16 cellular contexts compared by ENCODE assay signal in genomic region chr19:1086618-1087017, GRCh38. TPM values are rescaled to one million over a fixed set of nuclear protein-coding genes. Genes with fewer than 3 reads are reported as not detected.
DNase-seq lines count a peak whose midpoint lies in the region; ATAC-seq, FAIRE-seq and TF ChIP-seq lines count a peak whose summit lies in the region.
"Had no signal": no experiment of that assay in that cellular context is flagged by ENCODE, and none has a peak within 500 bp of the region (broad histone marks: within the 10 kb centered on the region; RNA-seq: fewer than 3 reads in every experiment).

No MANE protein-coding gene starts in this region.

- WGBS in HepG2 (ENCODE audit: low lambda C conversion rate), result 94% methylated on average over 21 of the region's 21 CpGs
- WGBS in right lobe of liver (ENCODE audit: insufficient coverage, low coverage, low lambda C conversion rate, missing lambda C conversion rate), result 72% methylated on average over 5 of the region's 21 CpGs
- WGBS in thymus, result 90% methylated on average over 21 of the region's 21 CpGs

- H3K36me3 ChIP-seq in HepG2 (replicated peaks in 1 of 2; ENCODE audit: control insufficient read depth in 1 of 2, insufficient read depth in 2 of 2, low read length in 2 of 2), result peaks cover 15 to 29% of the 10 kb centered on the region in 2 experiments
- peaks cover 0 to 38% (median 16%) of the 10 kb centered on the region in 4 donors for H3K36me3 ChIP-seq in right lobe of liver
- peaks cover 88% of the 10 kb centered on the region for H3K36me3 ChIP-seq in thymus (ENCODE audit: control insufficient read depth, insufficient read depth)

- H3K79me2 ChIP-seq in HepG2 (ENCODE audit: insufficient read depth, low read length), result no peaks in the 10 kb centered on the region

- DNase-seq in HepG2 (ENCODE audit: low spot score) (no peak), right lobe of liver (no peak), HL-60 (ENCODE audit: low read depth in 1 of 2, low spot score in 1 of 2) (no peak), WTC11 (ENCODE audit: low spot score) (no peak), NCI-H510A treated with DMSO at 0.1 percent for 48 hours (lab: John Stamatoyannopoulos, UW) (no peak)
- DNase-seq in central memory CD8-positive, alpha-beta T cell (ENCODE audit: low spot score in 2 of 2), result no peak
- no peak for DNase-seq in activated effector memory CD4-positive, alpha-beta T cell treated with Interleukin-2 at 50 U/mL for 16 hours
- DNase-seq: activated CD4-positive, alpha-beta T cell treated with anti-CD3 and anti-CD28 coated beads for 36 hours; H9; T-helper 9 cell; trophoblast cell had no signal

- POLR2A ChIA-PET in HepG2 (lab: Yijun Ruan, JAX), result interaction anchor here (1.0 to 1.8 kb wide), 4 partner anchors 11 to 21 kb away, joined by 3 to 6 read pairs (median 3); partner anchors contain the start of gene ARHGAP45
- POLR2A ChIA-PET in WTC11 (lab: Charles Lee), result interaction anchor here (1.2 kb wide), 1 partner anchor 8 kb away, joined by 4 read pairs; no protein-coding TSS in a partner anchor

- intact Hi-C loops in HepG2 (cut with micrococcal nuclease; ENCODE audit: unreplicated experiment) (no loop called here), right lobe of liver (cut with DNase I) (no loop called here)

- H3K4me1 ChIP-seq in HepG2 (ENCODE audit: insufficient read depth, low read length) (no peaks in the 10 kb centered on the region), right lobe of liver (peaks cover 0 to 8% (median 1%) of the 10 kb centered on the region in 4 donors), thymus (ENCODE audit: control insufficient read depth, insufficient read depth, low read length) (peaks cover 15% of the 10 kb centered on the region)

- no peak overlapping the region for H3K4me2 ChIP-seq in HepG2 (ENCODE audit: low read depth, low read length)

- TF ChIP-seq CTCF in HepG2 (CRISPR knock-in tag; IDR thresholded peaks at IDR 0.05) (no peak), right lobe of liver (IDR thresholded peaks at IDR 0.05) (no peak), HL-60 (IDR thresholded peaks at IDR 0.05; ENCODE audit: insufficient read depth, low read length) (no peak), WTC11 (IDR thresholded peaks at IDR 0.05) (no peak)

- H3K4me1 Mint-ChIP-seq in central memory CD8-positive, alpha-beta T cell, result peaks cover 31% of the 10 kb centered on the region
- no peaks in the 10 kb centered on the region; the same call in 1 of the 2 replicates for H3K4me1 Mint-ChIP-seq in WTC11
- H3K4me1 Mint-ChIP-seq: brain had no signal

- TF ChIP-seq RAD21 in HepG2 (CRISPR knock-in tag; IDR thresholded peaks at IDR 0.05), result no peak

- in situ Hi-C loops in HepG2 (cut with HindIII; ENCODE audit: extremely low pct_ligation_motif_present, low pct_unique_long_range_greater_than_20kb), result no loop called here

- no peaks in the 10 kb centered on the region for H3K27me3 ChIP-seq in HepG2 (ENCODE audit: control insufficient read depth in 1 of 2, insufficient read depth in 2 of 2, low read length in 2 of 2)
- no peaks in the 10 kb centered on the region for H3K27me3 ChIP-seq in right lobe of liver
- H3K27me3 ChIP-seq in HL-60 (ENCODE audit: insufficient read depth, poor library complexity, severe bottlenecking), result no peaks in the 10 kb centered on the region
- no peaks in the 10 kb centered on the region for H3K27me3 ChIP-seq in thymus (ENCODE audit: control insufficient read depth, insufficient read depth)

- H4K20me1 ChIP-seq in HepG2 (ENCODE audit: insufficient read depth, low read length), result no peaks in the 10 kb centered on the region

- FAIRE-seq in HepG2 (lab: Jason Lieb, UNC), result no peak
- FAIRE-seq: frontal cortex, keratinocyte had no signal

- H2AFZ ChIP-seq in HepG2 (ENCODE audit: low read length), result no peak overlapping the region

- peak overlapping the region; percentile 16 for H3K4me3 Mint-ChIP-seq in central memory CD8-positive, alpha-beta T cell
- no peak overlapping the region for H3K4me3 Mint-ChIP-seq in WTC11
- H3K4me3 Mint-ChIP-seq: activated CD4-positive, alpha-beta T cell treated with anti-CD3 and anti-CD28 coated beads for 36 hours; brain; H9 had no signal

- CTCF ChIA-PET in HepG2 (lab: Yijun Ruan, JAX; ENCODE audit: low intra/inter-chr PET ratio, low total read pairs), result no interaction called here
- CTCF ChIA-PET in WTC11 (lab: Charles Lee), result interaction anchor here (0.9 to 1.5 kb wide), 5 partner anchors 16 to 158 kb away, joined by 3 to 5 read pairs (median 4); partner anchors contain the start of gene ARHGAP45

- H3K27ac ChIP-seq in HepG2 (ENCODE audit: extremely low read length, insufficient read depth, low read length), result no peak overlapping the region
- H3K27ac ChIP-seq in right lobe of liver, result no peak overlapping the region
- H3K27ac ChIP-seq in HL-60 (replicated peaks), result peak overlapping the region; percentile 82
- peak overlapping the region; percentile 25 for H3K27ac ChIP-seq in thymus (ENCODE audit: low read depth)

- ATAC-seq in HepG2 (no peak), right lobe of liver (no peak), WTC11 (no peak)
- ATAC-seq in central memory CD8-positive, alpha-beta T cell (replicated peaks; ENCODE audit: extremely low read depth, poor library complexity, severe bottlenecking), result no peak

- peak overlapping the region; percentile 55 for H3K27ac Mint-ChIP-seq in central memory CD8-positive, alpha-beta T cell (ENCODE audit: low read depth)
- no peak overlapping the region for H3K27ac Mint-ChIP-seq in WTC11
- H3K27ac Mint-ChIP-seq: brain, H9 had no signal

- BruUV-seq in HepG2 (replicated peaks; lab: Mats Ljungman, UMichigan), result no TSS peak

- no peaks in the 10 kb centered on the region for H3K9me3 ChIP-seq in HepG2 (ENCODE audit: low read length)
- no peaks in the 10 kb centered on the region for H3K9me3 ChIP-seq in right lobe of liver
- no peaks in the 10 kb centered on the region for H3K9me3 ChIP-seq in thymus (ENCODE audit: control insufficient read depth)

- H3K4me3 ChIP-seq in HepG2 (replicated peaks in 1 of 3; ENCODE audit: insufficient read depth in 1 of 3, low read depth in 2 of 3, low read length in 3 of 3), result no peak overlapping the region
- no peak overlapping the region for H3K4me3 ChIP-seq in right lobe of liver
- H3K4me3 ChIP-seq in HL-60 (replicated peaks; ENCODE audit: insufficient read depth, low read length), result no peak overlapping the region
- H3K4me3 ChIP-seq in thymus (ENCODE audit: low read length), result no peak overlapping the region
- H3K4me3 ChIP-seq: lung had no signal

- TF ChIP-seq POLR2A in HepG2 (IDR thresholded peaks at IDR 0.05; ENCODE audit: insufficient read depth in 1 of 2, low read depth in 2 of 2, low read length in 2 of 2) (no peak), right lobe of liver (IDR thresholded peaks at IDR 0.05) (no peak)

- TF ChIP-seq EP300 in HepG2 (IDR thresholded peaks at IDR 0.05; ENCODE audit: low read depth in 2 of 2, low read length in 2 of 2) (no peak), HepG2 (CRISPR knock-in tag; IDR thresholded peaks at IDR 0.05; ENCODE audit: borderline replicate concordance) (no peak)

- H3K36me3 Mint-ChIP-seq in central memory CD8-positive, alpha-beta T cell (ENCODE audit: insufficient read depth), result peaks cover 88% of the 10 kb centered on the region
- peaks cover 17% of the 10 kb centered on the region for H3K36me3 Mint-ChIP-seq in WTC11

- H3K9ac ChIP-seq in HepG2 (ENCODE audit: insufficient read depth, low read depth, low read length), result no peak overlapping the region

- no peaks in the 10 kb centered on the region for H3K9me3 Mint-ChIP-seq in central memory CD8-positive, alpha-beta T cell
- H3K9me3 Mint-ChIP-seq in WTC11, result no peaks in the 10 kb centered on the region
- H3K9me3 Mint-ChIP-seq: brain, H9 had no signal

- no peaks in the 10 kb centered on the region for H3K27me3 Mint-ChIP-seq in central memory CD8-positive, alpha-beta T cell
- H3K27me3 Mint-ChIP-seq in WTC11 (ENCODE audit: low read depth), result no peaks in the 10 kb centered on the region
- H3K27me3 Mint-ChIP-seq: activated CD4-positive, alpha-beta T cell treated with anti-CD3 and anti-CD28 coated beads for 36 hours; brain had no signal

RNA-seq across cellular contexts. Expression of gene POLR2E, which starts 8.6 kb away (rescaled TPM):
- 140 TPM in 2 replicates for total RNA-seq in HepG2 (2016; rRNA removed; fragmentation: Illumina TruSeq; extraction: Trizol)
- 43.4 and 44.8 TPM in 2 replicates for total RNA-seq in HepG2 (2016; cell fraction: cytosol; rRNA removed; fragmentation: Illumina TruSeq; extraction: Trizol; ENCODE audit: low read depth)
- total RNA-seq in HepG2 (2016; cell fraction: insoluble cytoplasmic fraction; rRNA removed; fragmentation: Illumina TruSeq; extraction: Trizol), result 135 and 141 TPM in 2 replicates
- 89.0 and 92.5 TPM in 2 replicates for total RNA-seq in HepG2 (2016; cell fraction: membrane; rRNA removed; fragmentation: Illumina TruSeq; extraction: Trizol)
- 54.0 and 55.3 TPM in 2 replicates for total RNA-seq in HepG2 (2016; cell fraction: nucleus; rRNA removed; fragmentation: Illumina TruSeq; extraction: Trizol)
- 272 and 305 TPM in 2 replicates for polyA plus RNA-seq in HepG2 (2011; rRNA removed)
- polyA plus RNA-seq in HepG2 (2011; cell fraction: cytosol; rRNA removed), result 222 and 337 TPM in 2 replicates
- 150 and 188 TPM in 2 replicates for polyA plus RNA-seq in HepG2 (2011; cell fraction: nucleus; rRNA removed)
- polyA plus RNA-seq in HepG2 (2012), result 201 and 222 TPM in 2 replicates
- polyA plus RNA-seq in HepG2 (2016; cell fraction: cytosol; fragmentation: Illumina TruSeq; extraction: Trizol; ENCODE audit: low read depth), result 94.9 and 102 TPM in 2 replicates
- 246 and 282 TPM in 2 replicates for polyA plus RNA-seq in HepG2 (2016; cell fraction: insoluble cytoplasmic fraction; fragmentation: Illumina TruSeq; extraction: Trizol; ENCODE audit: low read depth)
- 145 and 159 TPM in 2 replicates for polyA plus RNA-seq in HepG2 (2016; cell fraction: membrane; fragmentation: Illumina TruSeq; extraction: Trizol; ENCODE audit: low read depth)
- 179 TPM in 2 replicates for polyA plus RNA-seq in HepG2 (2016; cell fraction: nucleus; fragmentation: Illumina TruSeq; extraction: Trizol; ENCODE audit: insufficient read depth, low read depth)
- polyA minus RNA-seq in HepG2 (2011; rRNA and poly(A)+ RNA removed; ENCODE audit: low replicate concordance), result 343 and 389 TPM in 2 replicates
- polyA minus RNA-seq in HepG2 (2011; cell fraction: cytosol; rRNA and poly(A)+ RNA removed), result 104 and 129 TPM in 2 replicates
- polyA minus RNA-seq in HepG2 (2011; cell fraction: nucleus; rRNA and poly(A)+ RNA removed), result 39.5 and 42.0 TPM in 2 replicates
- 100 to 1,000 TPM; 112 to 256 (median 131) TPM for total RNA-seq in right lobe of liver
- 84.0 TPM for polyA plus RNA-seq in thymus
- 275 to 291 TPM (median 287 TPM) in 3 replicates for total RNA-seq in WTC11 (2021)

RNA-seq across cellular contexts. Expression of gene GPX4, which starts 17.2 kb away (rescaled TPM):
- total RNA-seq in HepG2 (2016; rRNA removed; fragmentation: Illumina TruSeq; extraction: Trizol), result 426 and 535 TPM in 2 replicates
- total RNA-seq in HepG2 (2016; cell fraction: cytosol; rRNA removed; fragmentation: Illumina TruSeq; extraction: Trizol; ENCODE audit: low read depth), result 2,785 and 3,522 TPM in 2 replicates
- total RNA-seq in HepG2 (2016; cell fraction: insoluble cytoplasmic fraction; rRNA removed; fragmentation: Illumina TruSeq; extraction: Trizol), result 340 and 561 TPM in 2 replicates
- 1,902 and 2,313 TPM in 2 replicates for total RNA-seq in HepG2 (2016; cell fraction: membrane; rRNA removed; fragmentation: Illumina TruSeq; extraction: Trizol)
- 168 and 177 TPM in 2 replicates for total RNA-seq in HepG2 (2016; cell fraction: nucleus; rRNA removed; fragmentation: Illumina TruSeq; extraction: Trizol)
- polyA plus RNA-seq in HepG2 (2011; rRNA removed), result 613 and 728 TPM in 2 replicates
- polyA plus RNA-seq in HepG2 (2011; cell fraction: cytosol; rRNA removed), result 837 and 1,257 TPM in 2 replicates
- polyA plus RNA-seq in HepG2 (2011; cell fraction: nucleus; rRNA removed), result 557 and 562 TPM in 2 replicates
- 539 and 705 TPM in 2 replicates for polyA plus RNA-seq in HepG2 (2012)
- 3,701 and 4,930 TPM in 2 replicates for polyA plus RNA-seq in HepG2 (2016; cell fraction: cytosol; fragmentation: Illumina TruSeq; extraction: Trizol; ENCODE audit: low read depth)
- 454 and 583 TPM in 2 replicates for polyA plus RNA-seq in HepG2 (2016; cell fraction: insoluble cytoplasmic fraction; fragmentation: Illumina TruSeq; extraction: Trizol; ENCODE audit: low read depth)
- 2,313 and 2,706 TPM in 2 replicates for polyA plus RNA-seq in HepG2 (2016; cell fraction: membrane; fragmentation: Illumina TruSeq; extraction: Trizol; ENCODE audit: low read depth)
- 387 and 420 TPM in 2 replicates for polyA plus RNA-seq in HepG2 (2016; cell fraction: nucleus; fragmentation: Illumina TruSeq; extraction: Trizol; ENCODE audit: insufficient read depth, low read depth)
- 195 and 435 TPM in 2 replicates for polyA minus RNA-seq in HepG2 (2011; rRNA and poly(A)+ RNA removed; ENCODE audit: low replicate concordance)
- polyA minus RNA-seq in HepG2 (2011; cell fraction: cytosol; rRNA and poly(A)+ RNA removed), result 211 and 241 TPM in 2 replicates
- polyA minus RNA-seq in HepG2 (2011; cell fraction: nucleus; rRNA and poly(A)+ RNA removed), result 51.6 and 73.4 TPM in 2 replicates
- 100 to 1,000 TPM; 204 to 389 (median 212) TPM for total RNA-seq in right lobe of liver
- 546 TPM for polyA plus RNA-seq in thymus
- total RNA-seq in WTC11 (2021), result 363 to 377 TPM (median 368 TPM) in 3 replicates

RNA-seq across cellular contexts. Expression of gene ARHGAP45, which starts 19.7 kb away (rescaled TPM):
- total RNA-seq in HepG2 (2016; rRNA removed; fragmentation: Illumina TruSeq; extraction: Trizol) (0.48 and 0.84 TPM in 2 replicates), right lobe of liver (1 to 10 TPM; 4.2 to 10.0 (median 7.3) TPM), WTC11 (2021) (40.9 to 46.4 TPM (median 44.1 TPM) in 3 replicates)
- 0.35 and 0.51 TPM in 2 replicates for total RNA-seq in HepG2 (2016; cell fraction: cytosol; rRNA removed; fragmentation: Illumina TruSeq; extraction: Trizol; ENCODE audit: low read depth)
- total RNA-seq in HepG2 (2016; cell fraction: insoluble cytoplasmic fraction; rRNA removed; fragmentation: Illumina TruSeq; extraction: Trizol), result 0.16 and 0.50 TPM in 2 replicates
- 0.38 and 0.40 TPM in 2 replicates for total RNA-seq in HepG2 (2016; cell fraction: membrane; rRNA removed; fragmentation: Illumina TruSeq; extraction: Trizol)
- total RNA-seq in HepG2 (2016; cell fraction: nucleus; rRNA removed; fragmentation: Illumina TruSeq; extraction: Trizol), result 0.28 and 0.63 TPM in 2 replicates
- polyA plus RNA-seq in HepG2 (2011; rRNA removed) (32.0 and 40.3 TPM in 2 replicates), thymus (295 TPM)
- polyA plus RNA-seq in HepG2 (2011; cell fraction: cytosol; rRNA removed), result 17.7 and 31.9 TPM in 2 replicates
- polyA plus RNA-seq in HepG2 (2011; cell fraction: nucleus; rRNA removed), result 222 and 325 TPM in 2 replicates
- 21.8 and 23.4 TPM in 2 replicates for polyA plus RNA-seq in HepG2 (2012)
- polyA plus RNA-seq in HepG2 (2016; cell fraction: cytosol; fragmentation: Illumina TruSeq; extraction: Trizol; ENCODE audit: low read depth), result not detected in 2 replicates
- 0.41 and 0.69 TPM in 2 replicates for polyA plus RNA-seq in HepG2 (2016; cell fraction: insoluble cytoplasmic fraction; fragmentation: Illumina TruSeq; extraction: Trizol; ENCODE audit: low read depth)
- polyA plus RNA-seq in HepG2 (2016; cell fraction: membrane; fragmentation: Illumina TruSeq; extraction: Trizol; ENCODE audit: low read depth), result not detected in 2 replicates
- 1.5 TPM in 2 replicates for polyA plus RNA-seq in HepG2 (2016; cell fraction: nucleus; fragmentation: Illumina TruSeq; extraction: Trizol; ENCODE audit: insufficient read depth, low read depth)
- 18.3 and 37.9 TPM in 2 replicates for polyA minus RNA-seq in HepG2 (2011; rRNA and poly(A)+ RNA removed; ENCODE audit: low replicate concordance)
- polyA minus RNA-seq in HepG2 (2011; cell fraction: cytosol; rRNA and poly(A)+ RNA removed), result 19.3 and 20.1 TPM in 2 replicates
- 25.0 and 29.0 TPM in 2 replicates for polyA minus RNA-seq in HepG2 (2011; cell fraction: nucleus; rRNA and poly(A)+ RNA removed)

RNA-seq across cellular contexts. Expression of gene ABCA7, which starts 46.7 kb away (rescaled TPM):
- total RNA-seq in HepG2 (2016; rRNA removed; fragmentation: Illumina TruSeq; extraction: Trizol), result 1.3 and 4.4 TPM in 2 replicates
- total RNA-seq in HepG2 (2016; cell fraction: cytosol; rRNA removed; fragmentation: Illumina TruSeq; extraction: Trizol; ENCODE audit: low read depth), result 3.4 and 3.5 TPM in 2 replicates
- total RNA-seq in HepG2 (2016; cell fraction: insoluble cytoplasmic fraction; rRNA removed; fragmentation: Illumina TruSeq; extraction: Trizol), result 2.5 and 6.4 TPM in 2 replicates
- total RNA-seq in HepG2 (2016; cell fraction: membrane; rRNA removed; fragmentation: Illumina TruSeq; extraction: Trizol), result 1.7 and 2.0 TPM in 2 replicates
- total RNA-seq in HepG2 (2016; cell fraction: nucleus; rRNA removed; fragmentation: Illumina TruSeq; extraction: Trizol), result 7.8 and 9.7 TPM in 2 replicates
- 32.4 and 41.2 TPM in 2 replicates for polyA plus RNA-seq in HepG2 (2011; rRNA removed)
- polyA plus RNA-seq in HepG2 (2011; cell fraction: cytosol; rRNA removed), result 27.7 and 35.9 TPM in 2 replicates
- 316 and 410 TPM in 2 replicates for polyA plus RNA-seq in HepG2 (2011; cell fraction: nucleus; rRNA removed)
- polyA plus RNA-seq in HepG2 (2012), result 29.1 and 29.7 TPM in 2 replicates
- 0.23 and 0.72 TPM in 2 replicates for polyA plus RNA-seq in HepG2 (2016; cell fraction: cytosol; fragmentation: Illumina TruSeq; extraction: Trizol; ENCODE audit: low read depth)
- 1.6 and 2.2 TPM in 2 replicates for polyA plus RNA-seq in HepG2 (2016; cell fraction: insoluble cytoplasmic fraction; fragmentation: Illumina TruSeq; extraction: Trizol; ENCODE audit: low read depth)
- polyA plus RNA-seq in HepG2 (2016; cell fraction: membrane; fragmentation: Illumina TruSeq; extraction: Trizol; ENCODE audit: low read depth), result 0.54 and 0.71 TPM in 2 replicates
- 25.9 and 28.7 TPM in 2 replicates for polyA plus RNA-seq in HepG2 (2016; cell fraction: nucleus; fragmentation: Illumina TruSeq; extraction: Trizol; ENCODE audit: insufficient read depth, low read depth)
- polyA minus RNA-seq in HepG2 (2011; rRNA and poly(A)+ RNA removed; ENCODE audit: low replicate concordance), result 20.1 and 68.5 TPM in 2 replicates
- 20.8 and 23.1 TPM in 2 replicates for polyA minus RNA-seq in HepG2 (2011; cell fraction: cytosol; rRNA and poly(A)+ RNA removed)
- 41.6 and 44.5 TPM in 2 replicates for polyA minus RNA-seq in HepG2 (2011; cell fraction: nucleus; rRNA and poly(A)+ RNA removed)
- total RNA-seq in right lobe of liver, result 10 to 100 TPM in 3 of 6 experiments, 1 to 10 TPM in 3; 4.8 to 14.6 (median 9.1) TPM
- polyA plus RNA-seq in thymus, result 315 TPM
- 40.3 to 45.0 TPM (median 41.3 TPM) in 3 replicates for total RNA-seq in WTC11 (2021)

Comparison
In these comparisons a context has a peak if more than half of its experiments do, and no peak if none do; other contexts are left out.
1. H3K27ac ChIP-seq: peak in HL-60 (single experiment) and thymus (single experiment); none in HepG2 (single experiment) and right lobe of liver (0 of 3).